22 cellular contexts compared by ENCODE assay signal in the genomic region with DNA sequence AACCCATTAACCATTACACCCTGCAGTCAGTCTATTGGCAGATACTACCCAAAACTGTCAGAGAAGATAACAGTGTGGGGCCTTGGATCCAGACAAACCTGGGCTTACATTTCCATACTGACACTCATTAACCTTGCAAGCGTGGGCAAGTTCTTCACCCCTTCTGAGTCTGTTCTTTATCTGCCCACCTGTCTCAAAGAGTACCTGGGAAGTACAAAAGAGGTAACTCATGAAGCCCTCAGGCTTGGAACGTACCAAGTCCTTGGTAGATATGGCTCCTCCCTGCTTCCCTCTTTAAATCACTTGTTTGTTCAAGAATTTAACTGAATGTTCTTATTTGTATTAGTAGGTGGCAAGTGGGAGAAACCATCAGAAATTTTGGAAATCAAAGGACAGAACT. TPM values are rescaled to one million over a fixed set of nuclear protein-coding genes. Genes with fewer than 3 reads are reported as not detected.
A peak's percentile ranks its signal among the peaks of the same experiment; 100 is the strongest.
DNase-seq lines count a peak whose midpoint lies in the region; ATAC-seq and TF ChIP-seq lines count a peak whose summit lies in the region.
"Had no signal": no experiment of that assay in that cellular context is flagged by ENCODE, and none has a peak within 500 bp of the region (broad histone marks: within the 10 kb centered on the region; RNA-seq: fewer than 3 reads in every experiment).

No MANE protein-coding gene starts in this region.

- peaks cover 32% of the 10 kb centered on the region for H3K36me3 Mint-ChIP-seq in activated T-cell treated with anti-CD3 and anti-CD28 coated beads, Interleukin-2, amount 50 U/mL, for 24 hours (ENCODE audit: low read depth)
- H3K36me3 Mint-ChIP-seq in activated T-cell treated with anti-CD3 and anti-CD28 coated beads, Interleukin-2, amount 50 U/mL, for 72 hours (ENCODE audit: insufficient read depth in 2 of 2), result peaks cover 0 to 9% of the 10 kb centered on the region in 2 donors
- peaks cover 42% of the 10 kb centered on the region for H3K36me3 Mint-ChIP-seq in activated T-helper 17 cell treated with anti-CD3 and anti-CD28 coated beads, Interleukin-2, amount 50 U/mL, for 72 hours (ENCODE audit: low read depth)
- H3K36me3 Mint-ChIP-seq in stimulated activated naive B cell treated with anti-CD40 and anti-IgM and Interleukin-4, amounts not matched to agents 10 μg/mL and 1 μg/mL and 100 μg/mL, for 72 hours, result peaks cover 15 to 37% of the 10 kb centered on the region in 2 donors

- no peak for ATAC-seq in activated T-cell treated with anti-CD3 and anti-CD28 coated beads, Interleukin-2, amount 50 U/mL, for 72 hours (replicated peaks in 1 of 2)
- ATAC-seq in activated T-helper 17 cell treated with anti-CD3 and anti-CD28 coated beads, Interleukin-2, amount 50 U/mL, for 72 hours (replicated peaks), result no peak
- ATAC-seq in foreskin keratinocyte (peak; percentile 73), HG03354 (IDR thresholded peaks at IDR 0.05; ENCODE audit: poor library complexity, severe bottlenecking, unreplicated experiment) (no peak)
- no peak for ATAC-seq in stimulated activated naive B cell treated with anti-CD40 and anti-IgM and Interleukin-4, amounts not matched to agents 10 μg/mL and 1 μg/mL and 100 μg/mL, for 72 hours (replicated peaks)
- ATAC-seq: Panc1 had no signal

- TF ChIP-seq CTCF in foreskin keratinocyte (conservative IDR thresholded peaks at IDR 0.05), result no peak

- no peak overlapping the region for H3K4me3 Mint-ChIP-seq in activated T-cell treated with anti-CD3 and anti-CD28 coated beads, Interleukin-2, amount 50 U/mL, for 24 hours
- no peak overlapping the region for H3K4me3 Mint-ChIP-seq in activated T-cell treated with anti-CD3 and anti-CD28 coated beads, Interleukin-2, amount 50 U/mL, for 72 hours
- no peak overlapping the region for H3K4me3 Mint-ChIP-seq in activated T-helper 17 cell treated with anti-CD3 and anti-CD28 coated beads, Interleukin-2, amount 50 U/mL, for 72 hours
- no peak overlapping the region for H3K4me3 Mint-ChIP-seq in stimulated activated naive B cell treated with anti-CD40 and anti-IgM and Interleukin-4, amounts not matched to agents 10 μg/mL and 1 μg/mL and 100 μg/mL, for 72 hours

- H3K27me3 ChIP-seq in foreskin keratinocyte, result no peaks in the 10 kb centered on the region

- no peaks in the 10 kb centered on the region for H3K9me3 Mint-ChIP-seq in activated T-cell treated with anti-CD3 and anti-CD28 coated beads, Interleukin-2, amount 50 U/mL, for 24 hours
- no peaks in the 10 kb centered on the region for H3K9me3 Mint-ChIP-seq in activated T-cell treated with anti-CD3 and anti-CD28 coated beads, Interleukin-2, amount 50 U/mL, for 72 hours
- H3K9me3 Mint-ChIP-seq in activated T-helper 17 cell treated with anti-CD3 and anti-CD28 coated beads, Interleukin-2, amount 50 U/mL, for 72 hours, result no peaks in the 10 kb centered on the region
- no peaks in the 10 kb centered on the region for H3K9me3 Mint-ChIP-seq in stimulated activated naive B cell treated with anti-CD40 and anti-IgM and Interleukin-4, amounts not matched to agents 10 μg/mL and 1 μg/mL and 100 μg/mL, for 72 hours

- DNase-seq in activated T-cell treated with anti-CD3 and anti-CD28 coated beads, Interleukin-2, amount 50 U/mL, for 24 hours, result no peak
- no peak for DNase-seq in activated T-cell treated with anti-CD3 and anti-CD28 coated beads, Interleukin-2, amount 50 U/mL, for 72 hours
- peak; percentile 73 to 76 for DNase-seq in foreskin keratinocyte
- DNase-seq in stimulated activated naive B cell treated with anti-CD40 and anti-IgM and Interleukin-4, amounts not matched to agents 10 μg/mL and 1 μg/mL and 100 μg/mL, for 72 hours, result no peak
- no peak for DNase-seq in stimulated activated CD8-positive, alpha-beta memory T cell treated with anti-CD3 and anti-CD28 coated beads, Interleukin-4, amount 100 ng/mL, for 48 hours
- DNase-seq in NCI-H82 treated with DMSO at 0.1 percent for 48 hours (lab: John Stamatoyannopoulos, UW; ENCODE audit: unreplicated experiment), result no peak
- DNase-seq: 8988T, DMS79 treated with DMSO at 0.1 percent for 48 hours, IMR-90, NCI-H1417, NCI-H2029, NCI-H2171, NCI-H446, NCI-H748 treated with DMSO at 0.1 percent for 48 hours had no signal

- H3K27me3 Mint-ChIP-seq in activated T-cell treated with anti-CD3 and anti-CD28 coated beads, Interleukin-2, amount 50 U/mL, for 24 hours, result no peaks in the 10 kb centered on the region
- no peaks in the 10 kb centered on the region for H3K27me3 Mint-ChIP-seq in activated T-cell treated with anti-CD3 and anti-CD28 coated beads, Interleukin-2, amount 50 U/mL, for 72 hours (ENCODE audit: low read depth)
- H3K27me3 Mint-ChIP-seq in activated T-helper 17 cell treated with anti-CD3 and anti-CD28 coated beads, Interleukin-2, amount 50 U/mL, for 72 hours, result no peaks in the 10 kb centered on the region
- no peaks in the 10 kb centered on the region for H3K27me3 Mint-ChIP-seq in stimulated activated naive B cell treated with anti-CD40 and anti-IgM and Interleukin-4, amounts not matched to agents 10 μg/mL and 1 μg/mL and 100 μg/mL, for 72 hours

- H3K27ac Mint-ChIP-seq in activated T-cell treated with anti-CD3 and anti-CD28 coated beads, Interleukin-2, amount 50 U/mL, for 24 hours, result peak overlapping the region; percentile 28
- no peak overlapping the region for H3K27ac Mint-ChIP-seq in activated T-cell treated with anti-CD3 and anti-CD28 coated beads, Interleukin-2, amount 50 U/mL, for 72 hours
- peak overlapping the region; percentile 1 for H3K27ac Mint-ChIP-seq in activated T-helper 17 cell treated with anti-CD3 and anti-CD28 coated beads, Interleukin-2, amount 50 U/mL, for 72 hours
- H3K27ac Mint-ChIP-seq in stimulated activated naive B cell treated with anti-CD40 and anti-IgM and Interleukin-4, amounts not matched to agents 10 μg/mL and 1 μg/mL and 100 μg/mL, for 72 hours, result peak overlapping the region; percentile 67

- peaks cover 36% of the 10 kb centered on the region for H3K4me1 Mint-ChIP-seq in activated T-cell treated with anti-CD3 and anti-CD28 coated beads, Interleukin-2, amount 50 U/mL, for 24 hours (ENCODE audit: low read depth)
- H3K4me1 Mint-ChIP-seq in activated T-cell treated with anti-CD3 and anti-CD28 coated beads, Interleukin-2, amount 50 U/mL, for 72 hours (ENCODE audit: low read depth), result peaks cover 30% of the 10 kb centered on the region
- peaks cover 12% of the 10 kb centered on the region for H3K4me1 Mint-ChIP-seq in activated T-helper 17 cell treated with anti-CD3 and anti-CD28 coated beads, Interleukin-2, amount 50 U/mL, for 72 hours
- peaks cover 61 to 86% of the 10 kb centered on the region in 2 donors for H3K4me1 Mint-ChIP-seq in stimulated activated naive B cell treated with anti-CD40 and anti-IgM and Interleukin-4, amounts not matched to agents 10 μg/mL and 1 μg/mL and 100 μg/mL, for 72 hours

- H3K4me1 ChIP-seq in foreskin keratinocyte, result peaks cover 14% of the 10 kb centered on the region
- H3K4me1 ChIP-seq: HAP-1 had no signal

- H3K27ac ChIP-seq in foreskin keratinocyte, result no peak overlapping the region

RNA-seq across cellular contexts. Expression of a gene that starts 2.5 kb away (rescaled TPM):
- under 1 TPM; 0.26 to 0.28 TPM for total RNA-seq in activated T-cell treated with anti-CD3 and anti-CD28 coated beads, Interleukin-2, amount 50 U/mL, for 72 hours
- total RNA-seq in activated T-helper 17 cell treated with anti-CD3 and anti-CD28 coated beads, Interleukin-2, amount 50 U/mL, for 72 hours, result under 1 TPM in 1 of 2 donors, not detected in 1; 0.45 TPM
- total RNA-seq in foreskin keratinocyte, result 0.03 and 0.04 TPM in 2 replicates
- 0.03 TPM in 1 of 2 replicates, not detected in the other for polyA plus RNA-seq in foreskin keratinocyte
- total RNA-seq: G401, HT1080, IMR-90, LHCN-M2 had no signal
- polyA plus RNA-seq: BJ, IMR-90 had no signal

RNA-seq across cellular contexts. Expression of a gene that starts 8.9 kb away (rescaled TPM):
- under 1 TPM; 0.43 to 0.58 TPM for total RNA-seq in activated T-cell treated with anti-CD3 and anti-CD28 coated beads, Interleukin-2, amount 50 U/mL, for 72 hours
- under 1 TPM; 0.16 to 0.28 TPM for total RNA-seq in activated T-helper 17 cell treated with anti-CD3 and anti-CD28 coated beads, Interleukin-2, amount 50 U/mL, for 72 hours
- 0.07 and 0.17 TPM in 2 replicates for total RNA-seq in foreskin keratinocyte
- 0.04 and 0.07 TPM in 2 replicates for polyA plus RNA-seq in foreskin keratinocyte
- total RNA-seq: IMR-90 had no signal

RNA-seq across cellular contexts. Expression of a gene that starts 55.5 kb away (rescaled TPM):
- total RNA-seq in activated T-cell treated with anti-CD3 and anti-CD28 coated beads, Interleukin-2, amount 50 U/mL, for 72 hours, result 100 to 1,000 TPM; 112 to 125 TPM
- 10 to 100 TPM; 70.7 to 95.7 TPM for total RNA-seq in activated T-helper 17 cell treated with anti-CD3 and anti-CD28 coated beads, Interleukin-2, amount 50 U/mL, for 72 hours
- total RNA-seq in foreskin keratinocyte, result 89.5 and 92.6 TPM in 2 replicates
- 77.3 and 89.4 TPM in 2 replicates for polyA plus RNA-seq in foreskin keratinocyte

Comparison
In these comparisons a context has a peak if more than half of its experiments do, and no peak if none do; other contexts are left out.
1. DNase-seq: peak in foreskin keratinocyte (2 of 2); none in activated T-cell treated with anti-CD3 and anti-CD28 coated beads, Interleukin-2, amount 50 U/mL, for 24 hours (single experiment), activated T-cell treated with anti-CD3 and anti-CD28 coated beads, Interleukin-2, amount 50 U/mL, for 72 hours (0 of 2), stimulated activated naive B cell treated with anti-CD40 and anti-IgM and Interleukin-4, amounts not matched to agents 10 μg/mL and 1 μg/mL and 100 μg/mL, for 72 hours (single experiment), stimulated activated CD8-positive, alpha-beta memory T cell treated with anti-CD3 and anti-CD28 coated beads, Interleukin-4, amount 100 ng/mL, for 48 hours (single experiment) and NCI-H82 treated with DMSO at 0.1 percent for 48 hours (single experiment).